ENCODE assay signal across 36 cellular contexts in the genomic region with DNA sequence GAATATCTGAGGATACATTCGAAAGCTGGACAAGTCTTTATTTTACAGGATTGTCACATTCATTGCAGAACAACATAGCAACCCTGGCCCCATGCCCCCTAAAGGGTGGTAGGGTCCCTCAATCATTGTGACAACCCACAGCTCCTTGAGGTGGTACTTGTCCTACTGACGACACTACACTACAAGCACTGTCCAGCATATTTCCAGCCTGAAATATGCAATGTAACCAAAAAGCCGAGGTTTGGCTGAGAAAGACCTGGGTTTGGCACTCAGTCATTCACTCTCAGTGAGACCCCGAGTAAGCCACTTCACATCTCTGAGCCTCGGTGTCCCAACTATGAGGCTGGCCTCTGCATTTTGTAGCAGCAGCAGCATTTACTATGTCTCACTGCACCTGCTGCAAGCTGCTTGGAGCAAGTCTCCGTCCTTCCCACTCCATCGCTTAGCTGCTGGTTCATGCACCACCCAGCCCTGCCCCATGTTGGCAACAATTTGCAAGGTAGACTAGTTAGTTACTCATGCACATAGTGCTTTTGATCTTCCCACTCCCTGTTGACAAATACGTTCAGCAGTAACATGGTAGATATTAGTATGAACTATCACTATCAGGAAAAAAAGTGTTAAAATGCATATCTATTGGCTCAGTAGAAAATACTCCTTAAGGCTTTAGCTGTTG. TPM values are rescaled to one million over a fixed set of nuclear protein-coding genes. Genes with fewer than 3 reads are reported as not detected.
DNase-seq lines count a peak whose midpoint lies in the region; ATAC-seq, FAIRE-seq and TF ChIP-seq lines count a peak whose summit lies in the region.
"Had no signal": no experiment of that assay in that cellular context is flagged by ENCODE, and none has a peak within 500 bp of the region (broad histone marks: within the 10 kb centered on the region; RNA-seq: fewer than 3 reads in every experiment).

No MANE protein-coding gene starts in this region.

- WGBS in K562 (ENCODE audit: insufficient coverage, low coverage, missing lambda C conversion rate): 1% methylated on average over 8 of the region's 8 CpGs

- H3K79me2 ChIP-seq in K562 (ENCODE audit: control insufficient read depth, insufficient read depth, low read length): no peaks in the 10 kb centered on the region

- peak; percentile 28; the same call in 1 of the 3 replicates for ATAC-seq in K562
- no peak for ATAC-seq in GM21723 (IDR thresholded peaks at IDR 0.05; ENCODE audit: unreplicated experiment)
- ATAC-seq in upper lobe of right lung: no peak
- ATAC-seq in GM18519 (IDR thresholded peaks at IDR 0.05; ENCODE audit: low FRiP score, unreplicated experiment): no peak
- ATAC-seq: activated T-cell treated with anti-CD3 and anti-CD28 coated beads, Interleukin-2, amount 50 U/mL, for 72 hours; natural killer cell; psoas muscle had no signal

- intact Hi-C loops in K562 (cut with micrococcal nuclease) (no loop called here), upper lobe of right lung (cut with DNase I) (no loop called here)

- no peak for TF ChIP-seq RAD21 in Ishikawa (IDR thresholded peaks at IDR 0.05; ENCODE audit: low read depth)
- no peak for TF ChIP-seq RAD21 in K562 (CRISPR knock-in tag; conservative IDR thresholded peaks at IDR 0.05 in 1 of 2, IDR thresholded peaks at IDR 0.05 in 1 of 2)

- no peaks in the 10 kb centered on the region for H3K36me3 ChIP-seq in K562 (ENCODE audit: control insufficient read depth, insufficient read depth, low read length)
- H3K36me3 ChIP-seq in upper lobe of right lung: no peaks in the 10 kb centered on the region
- H3K36me3 ChIP-seq: esophagus muscularis mucosa, suprapubic skin had no signal

- H3K27me3 Mint-ChIP-seq in nephron (ENCODE audit: low read depth): peaks cover 6% of the 10 kb centered on the region
- H3K27me3 Mint-ChIP-seq: dendritic cell treated with granulocyte-macrophage colony-stimulating factor and Interleukin-4, amounts not matched to agents 40 ng/mL and 50 ng/mL, for 4 days had no signal

- H3K4me2 ChIP-seq in K562 (ENCODE audit: insufficient read depth, low read length): no peak overlapping the region

- CTCF ChIA-PET in K562 (lab: Yijun Ruan, JAX; ENCODE audit: low intra/inter-chr PET ratio): no interaction called here

- H3K36me3 Mint-ChIP-seq in nephron (ENCODE audit: low read depth): no peaks in the 10 kb centered on the region
- H3K36me3 Mint-ChIP-seq: CD14-positive monocyte, natural killer cell had no signal

- peaks cover 33% of the 10 kb centered on the region for H3K4me1 Mint-ChIP-seq in nephron

- DNase-seq in GM12864 (ENCODE audit: low read depth): peak; percentile 39
- DNase-seq in K562 (ENCODE audit: extremely low read depth in 1 of 4, low spot score in 3 of 4): no peak
- no peak for DNase-seq in upper lobe of right lung
- DNase-seq in superior temporal gyrus (ENCODE audit: extremely low spot score): no peak
- DNase-seq: activated CD4-positive, alpha-beta T cell treated with anti-CD3 and anti-CD28 coated beads, Interleukin-2, amount 50 U/mL, for 4 hours; activated naive CD4-positive, alpha-beta T cell treated with Interleukin-2 at 50 U/mL for 16 hours; activated T-cell treated with anti-CD3 and anti-CD28 coated beads, Interleukin-2, amount 50 U/mL, for 72 hours; Caco-2; caudate nucleus; endodermal cell; foreskin fibroblast; GDM1; H7; head of caudate nucleus; islet precursor cell; Kasumi-1; MV-4-11; natural killer cell; NCI-H1694; NCI-H446 treated with DMSO at 0.1 percent for 48 hours; occipital lobe; psoas muscle; stimulated activated CD4-positive, alpha-beta T cell treated with anti-CD3 and anti-CD28 coated beads, Interleukin-15, amount 100 ng/mL, for 24 hours; stimulated activated CD4-positive, alpha-beta T cell treated with anti-CD3 and anti-CD28 coated beads, Interleukin-4, amount 100 ng/mL, for 4 hours had no signal

- TF ChIP-seq CTCF in GM12864 (IDR thresholded peaks at IDR 0.05; ENCODE audit: low read depth, low read length, missing control alignments) (peak; percentile 3), K562 (IDR thresholded peaks at IDR 0.05 in 2 of 3, conservative IDR thresholded peaks at IDR 0.05 in 1 of 3; ENCODE audit: insufficient read depth in 2 of 3, low read depth in 1 of 3, low read length in 3 of 3) (no peak), nephron (IDR thresholded peaks at IDR 0.05; ENCODE audit: unreplicated experiment in 3 of 3) (no peak), upper lobe of right lung (IDR thresholded peaks at IDR 0.05) (no peak)

- TF ChIP-seq EP300 in Ishikawa (IDR thresholded peaks at IDR 0.05; ENCODE audit: borderline replicate concordance) (no peak), K562 (IDR thresholded peaks at IDR 0.05; ENCODE audit: low read length) (no peak)

- FAIRE-seq in K562 (lab: Jason Lieb, UNC): no peak
- FAIRE-seq: TTC549 had no signal

- H3K27ac Mint-ChIP-seq in nephron: peak overlapping the region; percentile 34 to 97 (median 45)
- H3K27ac Mint-ChIP-seq: activated T-cell treated with anti-CD3 and anti-CD28 coated beads, Interleukin-2, amount 50 U/mL, for 72 hours; CD14-positive monocyte; dendritic cell treated with granulocyte-macrophage colony-stimulating factor and Interleukin-4, amounts not matched to agents 40 ng/mL and 50 ng/mL, for 4 days; endodermal cell; natural killer cell; T-helper 1 cell treated with Interleukin-12 subunit alpha and Interleukin-12 subunit beta and Interleukin-4 antibody, amounts not matched to agents 30 μg/mL and 1 μg/mL, for 36 hours had no signal

- H3K4me3 ChIP-seq in GM12864 (ENCODE audit: low read depth, low read length) (no peak overlapping the region), K562 (no peak overlapping the region), upper lobe of right lung (no peak overlapping the region)
- H3K4me3 ChIP-seq: esophagus muscularis mucosa, lung, psoas muscle, suprapubic skin had no signal

- no peaks in the 10 kb centered on the region for H3K9me3 ChIP-seq in K562 (replicated peaks; ENCODE audit: control insufficient read depth, insufficient read depth, low read depth, low read length)
- H3K9me3 ChIP-seq in upper lobe of right lung: no peaks in the 10 kb centered on the region
- H3K9me3 ChIP-seq: Caco-2, esophagus muscularis mucosa, psoas muscle, suprapubic skin had no signal

- H3K9me3 Mint-ChIP-seq in nephron: no peaks in the 10 kb centered on the region
- H3K9me3 Mint-ChIP-seq: activated T-cell treated with anti-CD3 and anti-CD28 coated beads, Interleukin-2, amount 50 U/mL, for 72 hours; CD14-positive monocyte; dendritic cell treated with granulocyte-macrophage colony-stimulating factor and Interleukin-4, amounts not matched to agents 40 ng/mL and 50 ng/mL, for 4 days; endodermal cell; natural killer cell; T-helper 1 cell treated with Interleukin-12 subunit alpha and Interleukin-12 subunit beta and Interleukin-4 antibody, amounts not matched to agents 30 μg/mL and 1 μg/mL, for 36 hours had no signal

- H3K4me1 ChIP-seq in K562 (replicated peaks in 1 of 2; ENCODE audit: control insufficient read depth in 2 of 2, insufficient read depth in 2 of 2, low read length in 2 of 2): no peaks in the 10 kb centered on the region
- no peaks in the 10 kb centered on the region for H3K4me1 ChIP-seq in upper lobe of right lung
- H3K4me1 ChIP-seq: esophagus muscularis mucosa had no signal

- H3K27me3 ChIP-seq in K562 (ENCODE audit: control insufficient read depth in 2 of 2, insufficient read depth in 2 of 2, low read length in 2 of 2): peaks cover 27 to 34% of the 10 kb centered on the region in 2 experiments; a peak in 4 of 5 replicates
- H3K27me3 ChIP-seq in upper lobe of right lung: peaks cover 1% of the 10 kb centered on the region
- H3K27me3 ChIP-seq: esophagus muscularis mucosa, suprapubic skin had no signal

- H3K9ac ChIP-seq in K562 (ENCODE audit: insufficient read depth in 1 of 2, low read depth in 2 of 2, low read length in 2 of 2): no peak overlapping the region

- in situ Hi-C loops in K562 (cut with MboI): no loop called here

- POLR2A ChIA-PET in K562 (lab: Yijun Ruan, JAX): interaction anchor here (0.5 to 1.4 kb wide), 2 partner anchors 19 to 95 kb away, joined by 3 read pairs; no protein-coding TSS in a partner anchor

- BruUV-seq in K562 (replicated peaks; lab: Mats Ljungman, UMichigan): no TSS peak

- no peaks in the 10 kb centered on the region for H3K9me1 ChIP-seq in K562 (ENCODE audit: control insufficient read depth, insufficient read depth, low read length)

- H3K27ac ChIP-seq in K562 (ENCODE audit: extremely low read depth, low read depth, low read length) (no peak overlapping the region), upper lobe of right lung (no peak overlapping the region)
- H3K27ac ChIP-seq: esophagus muscularis mucosa, psoas muscle, RWPE1, suprapubic skin had no signal

- no peak for TF ChIP-seq POLR2A in K562 (conservative IDR thresholded peaks at IDR 0.05)

- H4K20me1 ChIP-seq in K562 (replicated peaks; ENCODE audit: control insufficient read depth, insufficient read depth, low read length): no peaks in the 10 kb centered on the region

- no peak overlapping the region for H3K4me3 Mint-ChIP-seq in nephron
- H3K4me3 Mint-ChIP-seq: activated T-cell treated with anti-CD3 and anti-CD28 coated beads, Interleukin-2, amount 50 U/mL, for 72 hours; CD14-positive monocyte; dendritic cell treated with granulocyte-macrophage colony-stimulating factor and Interleukin-4, amounts not matched to agents 40 ng/mL and 50 ng/mL, for 4 days; endodermal cell; natural killer cell; T-helper 1 cell treated with Interleukin-12 subunit alpha and Interleukin-12 subunit beta and Interleukin-4 antibody, amounts not matched to agents 30 μg/mL and 1 μg/mL, for 36 hours had no signal

- H2AFZ ChIP-seq in K562 (ENCODE audit: low read depth, low read length): no peak overlapping the region

RNA-seq across cellular contexts. Expression of gene TNPO3, which starts 43.6 kb away (rescaled TPM):
- total RNA-seq in K562 (2011; cell fraction: chromatin; rRNA removed; ENCODE audit: low replicate concordance): 125 and 155 TPM in 2 replicates
- 66.7 and 71.2 TPM in 2 replicates for total RNA-seq in K562 (2011; cell fraction: nucleolus; rRNA removed)
- 79.6 and 84.8 TPM in 2 replicates for total RNA-seq in K562 (2011; cell fraction: nucleoplasm; rRNA removed)
- total RNA-seq in K562 (2014; rRNA removed) (97.4 and 108 TPM in 2 replicates), K562 (2014; rRNA removed; fragmentation: Illumina TruSeq; extraction: Trizol) (110 and 113 TPM in 2 replicates), K562 (2015; rRNA removed; fragmentation: Illumina TruSeq; extraction: Trizol) (112 and 120 TPM in 2 replicates), K562 (2021) (111 and 118 TPM in 2 replicates), upper lobe of right lung (31.1 TPM)
- polyA plus RNA-seq in K562 (2011; rRNA removed) (92.3 and 125 TPM in 2 replicates), K562 (2014; fragmentation: Illumina TruSeq; extraction: Trizol) (123 and 124 TPM in 2 replicates), K562 (2014; fragmentation: Nextera tagmentation; extraction: Ambion mirVana) (10 to 100 TPM; 35.8 to 46.0 TPM), K562 (2014; rRNA removed) (87.2 and 93.9 TPM in 2 replicates)
- polyA plus RNA-seq in K562 (2011; cell fraction: cytosol; rRNA removed): 91.4 and 102 TPM in 2 replicates
- polyA plus RNA-seq in K562 (2011; cell fraction: nucleus; rRNA removed): 131 and 151 TPM in 2 replicates
- 89.9 and 94.1 TPM in 2 replicates for polyA plus RNA-seq in K562 (2012)
- polyA minus RNA-seq in K562 (2011; rRNA and poly(A)+ RNA removed): 177 and 236 TPM in 2 replicates
- polyA minus RNA-seq in K562 (2011; cell fraction: cytosol; rRNA and poly(A)+ RNA removed): 67.4 and 93.8 TPM in 2 replicates
- 61.0 and 114 TPM in 2 replicates for polyA minus RNA-seq in K562 (2011; cell fraction: nucleus; rRNA and poly(A)+ RNA removed)

RNA-seq across cellular contexts. Expression of gene TSPAN33, which starts 46.0 kb away (rescaled TPM):
- 1.5 and 3.2 TPM in 2 replicates for total RNA-seq in K562 (2011; cell fraction: chromatin; rRNA removed; ENCODE audit: low replicate concordance)
- 1.3 and 3.2 TPM in 2 replicates for total RNA-seq in K562 (2011; cell fraction: nucleolus; rRNA removed)
- 2.9 and 3.9 TPM in 2 replicates for total RNA-seq in K562 (2011; cell fraction: nucleoplasm; rRNA removed)
- 0.20 and 0.23 TPM in 2 replicates for total RNA-seq in K562 (2014; rRNA removed)
- 0.19 and 0.25 TPM in 2 replicates for total RNA-seq in K562 (2014; rRNA removed; fragmentation: Illumina TruSeq; extraction: Trizol)
- not detected in 2 replicates for total RNA-seq in K562 (2015; rRNA removed; fragmentation: Illumina TruSeq; extraction: Trizol)
- total RNA-seq in K562 (2021): 0.27 and 0.76 TPM in 2 replicates
- 1.2 and 1.5 TPM in 2 replicates for polyA plus RNA-seq in K562 (2011; rRNA removed)
- 1.6 and 1.7 TPM in 2 replicates for polyA plus RNA-seq in K562 (2011; cell fraction: cytosol; rRNA removed)
- polyA plus RNA-seq in K562 (2011; cell fraction: nucleus; rRNA removed): 1.3 and 1.6 TPM in 2 replicates
- polyA plus RNA-seq in K562 (2012): 0.16 and 0.30 TPM in 2 replicates
- 0.21 and 0.42 TPM in 2 replicates for polyA plus RNA-seq in K562 (2014; fragmentation: Illumina TruSeq; extraction: Trizol)
- polyA plus RNA-seq in K562 (2014; fragmentation: Nextera tagmentation; extraction: Ambion mirVana): under 1 TPM in 1 of 2 experiments, not detected in 1; 0.03 TPM
- 0.19 TPM in 1 of 2 replicates, not detected in the other for polyA plus RNA-seq in K562 (2014; rRNA removed)
- 1.1 and 1.6 TPM in 2 replicates for polyA minus RNA-seq in K562 (2011; rRNA and poly(A)+ RNA removed)
- polyA minus RNA-seq in K562 (2011; cell fraction: cytosol; rRNA and poly(A)+ RNA removed): 1.2 and 1.3 TPM in 2 replicates
- polyA minus RNA-seq in K562 (2011; cell fraction: nucleus; rRNA and poly(A)+ RNA removed): 0.54 and 1.2 TPM in 2 replicates
- 6.2 TPM for total RNA-seq in upper lobe of right lung
